In the genomic region with DNA sequence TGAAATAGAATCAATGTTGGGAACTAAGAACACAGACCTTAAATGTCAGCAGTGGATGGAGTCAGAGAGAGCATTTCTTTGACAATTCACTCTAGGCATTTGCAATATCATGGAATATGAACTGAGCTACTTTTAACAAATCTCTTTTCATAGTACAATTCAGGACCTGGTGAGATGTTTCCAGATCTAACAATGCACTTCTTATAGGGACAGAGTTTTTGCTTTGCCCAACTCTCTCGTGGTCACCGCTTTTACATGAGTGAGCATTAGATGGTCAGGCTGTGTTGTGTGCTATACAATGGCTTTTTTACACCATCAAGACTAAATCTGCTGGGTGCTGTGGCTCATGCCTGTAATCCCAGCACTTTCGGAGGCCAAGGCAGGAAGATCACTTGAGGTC, we compare ENCODE assay signal across 25 cellular contexts.
"Had no signal": no experiment of that assay in that cellular context is flagged by ENCODE, and none has a peak within 500 bp of the region (broad histone marks: within the 10 kb centered on the region; RNA-seq: fewer than 3 reads in every experiment).

No MANE protein-coding gene starts in this region.

- H3K4me3 Mint-ChIP-seq: dendritic cell treated with granulocyte-macrophage colony-stimulating factor and Interleukin-4, amounts not matched to agents 40 ng/mL and 50 ng/mL, for 4 days; effector memory CD8-positive, alpha-beta T cell; endodermal cell had no signal

- H3K4me1 Mint-ChIP-seq: endodermal cell had no signal

- H3K27ac Mint-ChIP-seq: dendritic cell treated with granulocyte-macrophage colony-stimulating factor and Interleukin-4, amounts not matched to agents 40 ng/mL and 50 ng/mL, for 4 days; endodermal cell had no signal

- H3K9me3 ChIP-seq: colonic mucosa, esophagus muscularis mucosa, esophagus squamous epithelium, gastrocnemius medialis, gastroesophageal sphincter, heart left ventricle, heart right ventricle had no signal

- ATAC-seq: effector memory CD8-positive, alpha-beta T cell; esophagus mucosa; foreskin keratinocyte; gastrocnemius medialis; gastroesophageal sphincter; heart left ventricle; heart right ventricle had no signal

- H3K4me3 ChIP-seq: colonic mucosa, coronary artery, dorsolateral prefrontal cortex, esophagus muscularis mucosa, esophagus squamous epithelium, gastrocnemius medialis, gastroesophageal sphincter, heart left ventricle, heart right ventricle, hepatocyte had no signal

- H3K27ac ChIP-seq: colonic mucosa, coronary artery, epithelial cell of prostate, esophagus muscularis mucosa, esophagus squamous epithelium, foreskin keratinocyte, gastrocnemius medialis, gastroesophageal sphincter, heart left ventricle, heart right ventricle, hepatocyte had no signal

- H3K27me3 Mint-ChIP-seq: dendritic cell treated with granulocyte-macrophage colony-stimulating factor and Interleukin-4, amounts not matched to agents 40 ng/mL and 50 ng/mL, for 4 days; effector memory CD8-positive, alpha-beta T cell had no signal

- H3K36me3 ChIP-seq: colonic mucosa, esophagus muscularis mucosa, gastrocnemius medialis, gastroesophageal sphincter had no signal

- DNase-seq: colonic mucosa; cortex of kidney; dermis blood vessel endothelial cell; dorsolateral prefrontal cortex; effector CD4-positive, alpha-beta T cell; effector CD8-positive, alpha-beta T cell; effector memory CD4-positive, alpha-beta T cell; effector memory CD8-positive, alpha-beta T cell; endodermal cell; erythroblast; esophagus squamous epithelium; foreskin fibroblast; foreskin keratinocyte; gastrocnemius medialis; glutamatergic neuron; head of caudate nucleus; heart left ventricle; heart right ventricle had no signal

- H3K27me3 ChIP-seq: colonic mucosa, dorsolateral prefrontal cortex, esophagus muscularis mucosa, esophagus squamous epithelium, foreskin keratinocyte, gastrocnemius medialis, gastroesophageal sphincter, heart left ventricle, heart right ventricle, hepatocyte had no signal

- H3K4me1 ChIP-seq: colonic mucosa, esophagus squamous epithelium, foreskin keratinocyte, gastroesophageal sphincter had no signal
